ENCODE assay signal across 13 cellular contexts in the genomic region with DNA sequence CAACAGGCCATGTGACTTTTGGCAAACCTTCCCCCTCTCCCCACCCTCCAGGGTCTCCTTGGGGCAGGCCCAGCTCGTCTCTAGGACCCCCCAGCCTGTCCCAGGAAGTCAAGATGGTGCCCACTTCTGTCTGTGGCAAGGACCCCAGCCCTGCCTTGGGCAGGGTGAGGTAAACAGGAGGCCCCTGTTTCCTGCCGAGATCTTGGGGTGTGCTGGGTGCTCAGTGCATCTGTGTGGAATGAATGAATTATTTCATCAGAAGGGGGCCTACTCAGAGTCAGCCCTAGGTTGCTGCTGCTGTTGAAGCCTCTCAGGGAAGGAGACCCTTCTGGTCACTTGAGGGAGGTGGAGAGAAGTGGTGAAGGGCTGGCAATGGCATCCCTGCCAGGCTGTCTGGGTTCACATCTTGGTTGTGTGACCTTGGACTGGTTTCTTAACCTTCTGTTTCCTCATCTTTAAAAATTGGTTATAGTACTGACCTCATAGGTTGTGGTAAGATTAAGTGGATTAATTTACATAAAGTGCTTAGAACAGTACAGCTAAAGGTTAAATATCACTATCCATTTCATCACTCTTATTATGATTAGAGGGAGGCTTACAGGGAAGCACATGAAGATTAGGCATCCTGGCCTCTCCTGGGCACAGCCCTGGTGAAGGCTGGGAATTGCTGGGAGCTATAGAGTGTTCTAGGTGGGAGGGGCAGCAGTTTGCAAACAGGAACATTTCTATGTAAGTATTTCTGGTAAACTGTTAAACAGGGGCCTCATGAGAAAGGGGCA.
DNase-seq lines count a peak whose midpoint lies in the region; ATAC-seq and TF ChIP-seq lines count a peak whose summit lies in the region.
"Had no signal": no experiment of that assay in that cellular context is flagged by ENCODE, and none has a peak within 500 bp of the region (broad histone marks: within the 10 kb centered on the region; RNA-seq: fewer than 3 reads in every experiment).

No MANE protein-coding gene starts in this region.

- peaks cover 26% of the 10 kb centered on the region for H3K4me1 Mint-ChIP-seq in activated naive CD4-positive, alpha-beta T cell treated with anti-CD3 and anti-CD28 coated beads for 36 hours (ENCODE audit: low read depth)
- H3K4me1 Mint-ChIP-seq in activated CD8-positive, alpha-beta T cell treated with anti-CD3 and anti-CD28 coated beads for 36 hours (ENCODE audit: low read depth), result peaks cover 37% of the 10 kb centered on the region

- no peak for TF ChIP-seq POLR2A in suprapubic skin (IDR thresholded peaks at IDR 0.05)

- H3K4me3 Mint-ChIP-seq in activated naive CD4-positive, alpha-beta T cell treated with anti-CD3 and anti-CD28 coated beads for 36 hours, result no peak overlapping the region
- peak overlapping the region; percentile 52 for H3K4me3 Mint-ChIP-seq in activated CD8-positive, alpha-beta T cell treated with anti-CD3 and anti-CD28 coated beads for 36 hours

- no peaks in the 10 kb centered on the region for H3K9me3 Mint-ChIP-seq in activated naive CD4-positive, alpha-beta T cell treated with anti-CD3 and anti-CD28 coated beads for 36 hours
- no peaks in the 10 kb centered on the region for H3K9me3 Mint-ChIP-seq in activated CD8-positive, alpha-beta T cell treated with anti-CD3 and anti-CD28 coated beads for 36 hours

- no peak for TF ChIP-seq EP300 in suprapubic skin (IDR thresholded peaks at IDR 0.05)

- DNase-seq in activated naive CD4-positive, alpha-beta T cell treated with anti-CD3 and anti-CD28 coated beads for 36 hours, result no peak
- DNase-seq in activated naive CD4-positive, alpha-beta T cell (lab: John Stamatoyannopoulos, UW), result no peak
- DNase-seq in activated CD8-positive, alpha-beta T cell treated with anti-CD3 and anti-CD28 coated beads for 36 hours, result peak; percentile 42
- DNase-seq in left colon (no peak), suprapubic skin (ENCODE audit: low spot score in 2 of 2) (no peak), NCI-H1930 (lab: John Stamatoyannopoulos, UW) (no peak)
- no peak for DNase-seq in stimulated activated CD4-positive, alpha-beta T cell treated with anti-CD3 and anti-CD28 coated beads, Interleukin-2, amount 100 ng/mL, for 48 hours
- DNase-seq: activated gamma-delta T cell, head of caudate nucleus, NCI-H1092 had no signal

- peak overlapping the region; percentile 56 for H3K27ac Mint-ChIP-seq in activated naive CD4-positive, alpha-beta T cell treated with anti-CD3 and anti-CD28 coated beads for 36 hours
- peak overlapping the region; percentile 87 for H3K27ac Mint-ChIP-seq in activated CD8-positive, alpha-beta T cell treated with anti-CD3 and anti-CD28 coated beads for 36 hours
- H3K27ac Mint-ChIP-seq: B cell had no signal

- intact Hi-C loops in activated naive CD4-positive, alpha-beta T cell treated with anti-CD3 and anti-CD28 coated beads for 36 hours (cut with micrococcal nuclease), result loop anchor here (1.0 to 2.0 kb wide), 2 partner anchors 12 to 68 kb away; partner anchors contain the start of gene ZMIZ1
- intact Hi-C loops in activated CD8-positive, alpha-beta T cell treated with anti-CD3 and anti-CD28 coated beads for 36 hours (cut with micrococcal nuclease), result no loop called here
- intact Hi-C loops in left colon (cut with DNase I, micrococcal nuclease), result no loop called here

- WGBS in suprapubic skin, result 88% methylated on average over 1 of the region's 2 CpGs

- H3K4me1 ChIP-seq in suprapubic skin, result peaks cover 54% of the 10 kb centered on the region

- H3K9me3 ChIP-seq in suprapubic skin, result no peaks in the 10 kb centered on the region

- no peaks in the 10 kb centered on the region for H3K27me3 Mint-ChIP-seq in activated naive CD4-positive, alpha-beta T cell treated with anti-CD3 and anti-CD28 coated beads for 36 hours (ENCODE audit: low read depth)
- no peaks in the 10 kb centered on the region for H3K27me3 Mint-ChIP-seq in activated CD8-positive, alpha-beta T cell treated with anti-CD3 and anti-CD28 coated beads for 36 hours

- TF ChIP-seq CTCF in activated CD8-positive, alpha-beta T cell treated with anti-CD3 and anti-CD28 coated beads for 36 hours (IDR thresholded peaks at IDR 0.05), result no peak
- no peak for TF ChIP-seq CTCF in suprapubic skin (IDR thresholded peaks at IDR 0.05)

- CTCF ChIA-PET in activated naive CD4-positive, alpha-beta T cell treated with anti-CD3 and anti-CD28 coated beads for 36 hours (lab: Charles Lee), result interaction anchor here (0.5 to 1.0 kb wide), 2 partner anchors 12 to 62 kb away, joined by 3 read pairs; no protein-coding TSS in a partner anchor
- CTCF ChIA-PET in activated CD8-positive, alpha-beta T cell treated with anti-CD3 and anti-CD28 coated beads for 36 hours (lab: Charles Lee), result interaction anchor here (1.1 to 1.4 kb wide), 3 partner anchors 11 to 84 kb away, joined by 3 to 4 read pairs (median 3); no protein-coding TSS in a partner anchor

- H3K36me3 ChIP-seq in suprapubic skin, result peaks cover 45% of the 10 kb centered on the region

- no peak overlapping the region for H3K4me3 ChIP-seq in suprapubic skin
- H3K4me3 ChIP-seq: SK-N-MC had no signal

- peak; percentile 60 for ATAC-seq in activated CD8-positive, alpha-beta T cell treated with anti-CD3 and anti-CD28 coated beads for 36 hours
- ATAC-seq in left colon (peak; percentile 29), HG02571 (IDR thresholded peaks at IDR 0.05; ENCODE audit: unreplicated experiment) (no peak)

- POLR2A ChIA-PET in activated CD8-positive, alpha-beta T cell treated with anti-CD3 and anti-CD28 coated beads for 36 hours (lab: Charles Lee), result interaction anchor here (1.1 to 1.3 kb wide), 2 partner anchors 106 to 163 kb away, joined by 3 to 4 read pairs; no protein-coding TSS in a partner anchor

- H3K27me3 ChIP-seq in suprapubic skin, result no peaks in the 10 kb centered on the region

- H3K27ac ChIP-seq in suprapubic skin, result peak overlapping the region; percentile 63
- H3K27ac ChIP-seq: SK-N-MC had no signal

- H3K36me3 Mint-ChIP-seq in activated naive CD4-positive, alpha-beta T cell treated with anti-CD3 and anti-CD28 coated beads for 36 hours (ENCODE audit: low read depth), result no peaks in the 10 kb centered on the region
- peaks cover 2% of the 10 kb centered on the region for H3K36me3 Mint-ChIP-seq in activated CD8-positive, alpha-beta T cell treated with anti-CD3 and anti-CD28 coated beads for 36 hours (ENCODE audit: low read depth)
